In the genomic region with DNA sequence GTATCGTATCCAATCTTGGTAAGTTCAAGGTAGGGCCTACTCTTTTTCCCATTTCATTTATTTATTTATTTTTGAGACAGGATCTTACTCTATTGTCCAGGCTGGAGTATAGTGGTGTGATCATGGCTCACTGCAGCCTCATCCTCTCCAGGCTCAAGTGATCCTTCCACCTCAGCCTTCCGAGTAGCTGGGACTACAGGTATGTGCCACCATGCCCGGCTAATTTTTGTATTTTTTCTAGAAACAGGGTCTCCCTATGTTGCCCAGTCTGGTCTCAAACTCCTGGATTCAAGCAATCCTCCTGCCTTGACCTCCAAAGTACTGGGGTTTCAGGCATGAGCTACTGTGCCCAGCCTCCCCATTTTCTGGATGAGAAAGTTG, we compare ENCODE assay signal across 15 cellular contexts.
"Had no signal": no experiment of that assay in that cellular context is flagged by ENCODE, and none has a peak within 500 bp of the region (broad histone marks: within the 10 kb centered on the region; RNA-seq: fewer than 3 reads in every experiment).

No MANE protein-coding gene starts in this region.

- H3K4me3 Mint-ChIP-seq: activated naive CD8-positive, alpha-beta T cell treated with anti-CD3 and anti-CD28 coated beads, Interleukin-2, amount 10 ng/mL, durations not matched to agents 7 days and 5 days; endodermal cell; naive thymus-derived CD4-positive, alpha-beta T cell had no signal

- DNase-seq: activated CD4-positive, alpha-beta T cell treated with anti-CD3 and anti-CD28 coated beads, Interleukin-2, amount 50 U/mL, for 1 hour; activated CD4-positive, CD25-positive, alpha-beta regulatory T cell treated with anti-CD3 and anti-CD28 coated beads, Interleukin-2, amount 50 U/mL, for 72 hours; activated naive CD4-positive, alpha-beta T cell; activated naive CD8-positive, alpha-beta T cell treated with anti-CD3 and anti-CD28 coated beads, Interleukin-2, amount 10 ng/mL, durations not matched to agents 7 days and 5 days; amygdala; central memory CD4-positive, alpha-beta T cell; endodermal cell; foreskin keratinocyte; glutamatergic neuron; mesendoderm; naive thymus-derived CD4-positive, alpha-beta T cell; ovary; stimulated activated naive CD4-positive, alpha-beta T cell; T1000; tibial artery had no signal

- H3K27me3 ChIP-seq: foreskin keratinocyte, ovary, tibial artery had no signal

- H3K9me3 Mint-ChIP-seq: activated naive CD8-positive, alpha-beta T cell treated with anti-CD3 and anti-CD28 coated beads, Interleukin-2, amount 10 ng/mL, durations not matched to agents 7 days and 5 days had no signal

- H3K36me3 Mint-ChIP-seq: activated naive CD8-positive, alpha-beta T cell treated with anti-CD3 and anti-CD28 coated beads, Interleukin-2, amount 10 ng/mL, durations not matched to agents 7 days and 5 days; naive thymus-derived CD4-positive, alpha-beta T cell had no signal

- H3K27ac ChIP-seq: foreskin keratinocyte, ovary, tibial artery had no signal

- ATAC-seq: foreskin keratinocyte; naive thymus-derived CD4-positive, alpha-beta T cell had no signal

- H3K27ac Mint-ChIP-seq: activated naive CD8-positive, alpha-beta T cell treated with anti-CD3 and anti-CD28 coated beads, Interleukin-2, amount 10 ng/mL, durations not matched to agents 7 days and 5 days; endodermal cell; naive thymus-derived CD4-positive, alpha-beta T cell had no signal

- H3K9me3 ChIP-seq: ovary, tibial artery had no signal

- H3K27me3 Mint-ChIP-seq: activated naive CD8-positive, alpha-beta T cell treated with anti-CD3 and anti-CD28 coated beads, Interleukin-2, amount 10 ng/mL, durations not matched to agents 7 days and 5 days had no signal

- H3K36me3 ChIP-seq: ovary, tibial artery had no signal

- H3K4me3 ChIP-seq: ovary, tibial artery had no signal
